Comparison of ENCODE assay signal across 8 cellular contexts in the genomic region with DNA sequence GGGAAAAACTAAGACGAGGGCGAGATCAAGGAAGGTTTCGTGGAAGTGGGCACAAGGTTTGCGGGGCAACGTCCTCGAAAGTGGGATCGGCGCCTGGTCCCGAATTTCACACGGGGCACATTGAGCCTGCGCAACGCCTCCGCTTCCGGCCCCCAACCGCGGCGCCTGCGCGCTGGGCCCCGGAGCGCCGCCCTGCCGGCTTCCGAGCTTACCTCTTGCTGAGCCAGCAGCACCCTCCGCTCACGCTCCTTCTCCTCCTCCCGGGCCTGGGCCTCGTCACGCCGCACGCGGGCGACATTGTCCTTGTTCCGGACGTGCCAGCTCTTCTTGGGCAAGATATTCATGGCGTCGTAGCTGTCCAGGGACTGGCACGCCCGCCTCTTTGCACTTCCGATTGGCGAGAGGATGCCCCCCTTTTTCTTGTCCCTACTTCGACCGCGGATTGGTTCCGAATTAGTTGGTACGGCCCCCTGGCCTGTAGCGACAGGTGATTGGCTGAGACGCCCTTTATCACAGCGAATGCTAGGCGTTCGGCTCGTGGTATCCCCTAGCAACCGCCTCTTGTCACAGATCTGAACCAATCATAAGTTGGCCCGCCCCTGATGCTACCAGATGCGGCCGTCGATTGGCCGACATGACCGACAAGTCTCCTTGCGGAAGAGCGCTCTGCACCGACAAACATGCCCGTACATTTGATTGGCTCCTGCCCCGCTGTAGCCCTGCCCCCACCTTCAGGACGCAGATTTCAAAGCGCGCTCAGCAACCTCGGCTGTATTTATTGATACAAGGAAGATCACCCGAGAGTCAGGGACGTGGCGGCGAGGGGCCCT.
DNase-seq lines count a peak whose midpoint lies in the region; ATAC-seq and TF ChIP-seq lines count a peak whose summit lies in the region.

A gene (minus strand): TSS at position 370 of the 830 bp plus-strand sequence. CDS start 26 bp downstream, at position 344.

- H3K4me3 ChIP-seq in mucosa of rectum (ENCODE audit: low read length in 2 of 2): peak within 1 kb of the TSS; percentile 82 to 97

- H3K4me1 Mint-ChIP-seq in activated T-cell treated with anti-CD3 and anti-CD28 coated beads, Interleukin-2, amount 50 U/mL, for 24 hours (ENCODE audit: low read depth): peaks cover 65% of the 10 kb centered on the region

- H3K4me1 ChIP-seq in mucosa of rectum (ENCODE audit: control insufficient read depth in 2 of 2, insufficient read depth in 2 of 2, low read length in 2 of 2): peaks cover 42 to 44% of the 10 kb centered on the region in 2 donors

- peak; percentile 86 for ATAC-seq in GM21576 (IDR thresholded peaks at IDR 0.05; ENCODE audit: unreplicated experiment)

- TF ChIP-seq RAD21 in Ishikawa (IDR thresholded peaks at IDR 0.05; ENCODE audit: low read depth): no peak

- H3K9ac ChIP-seq in mucosa of rectum (ENCODE audit: low read depth in 1 of 2, low read length in 2 of 2): peak within 1 kb of the TSS; percentile 84 to 91

- H3K27ac ChIP-seq in mucosa of rectum (ENCODE audit: low read depth in 2 of 2, low read length in 2 of 2): peak within 1 kb of the TSS; percentile 96 to 98

- no peaks in the 10 kb centered on the region for H3K27me3 ChIP-seq in mucosa of rectum (ENCODE audit: control insufficient read depth in 2 of 2, insufficient read depth in 2 of 2, low read length in 2 of 2)

- TF ChIP-seq POLR2A in erythroblast (IDR thresholded peaks at IDR 0.05; ENCODE audit: low read length): peak; percentile 79

- DNase-seq in DMS153 treated with DMSO at 0.1 percent for 48 hours (lab: John Stamatoyannopoulos, UW; ENCODE audit: unreplicated experiment): peak; percentile 99
- peak; percentile 98 for DNase-seq in OCI-M2 (lab: John Stamatoyannopoulos, UW; ENCODE audit: unreplicated experiment)
- DNase-seq in activated T-cell treated with anti-CD3 and anti-CD28 coated beads, Interleukin-2, amount 50 U/mL, for 24 hours: peak; percentile 93
- DNase-seq in erythroblast (lab: John Stamatoyannopoulos, UW): peak; percentile 100
- peak; percentile 98 for DNase-seq in stimulated activated CD8-positive, alpha-beta memory T cell treated with anti-CD3 and anti-CD28 coated beads, Interleukin-4, amount 100 ng/mL, for 48 hours

- peaks cover 8% of the 10 kb centered on the region for H3K27me3 Mint-ChIP-seq in activated T-cell treated with anti-CD3 and anti-CD28 coated beads, Interleukin-2, amount 50 U/mL, for 24 hours

- H3K4me3 Mint-ChIP-seq in activated T-cell treated with anti-CD3 and anti-CD28 coated beads, Interleukin-2, amount 50 U/mL, for 24 hours: peak within 1 kb of the TSS; percentile 87

- H3K9me3 ChIP-seq in mucosa of rectum (ENCODE audit: control insufficient read depth in 2 of 2, low read length in 2 of 2): no peaks in the 10 kb centered on the region

- H3K27ac Mint-ChIP-seq in activated T-cell treated with anti-CD3 and anti-CD28 coated beads, Interleukin-2, amount 50 U/mL, for 24 hours: peak within 1 kb of the TSS; percentile 97

- peaks cover 28 to 31% of the 10 kb centered on the region in 2 donors for H3K36me3 ChIP-seq in mucosa of rectum (ENCODE audit: control insufficient read depth in 2 of 2, insufficient read depth in 2 of 2, low read length in 2 of 2)

- peaks cover 47% of the 10 kb centered on the region for H3K36me3 Mint-ChIP-seq in activated T-cell treated with anti-CD3 and anti-CD28 coated beads, Interleukin-2, amount 50 U/mL, for 24 hours (ENCODE audit: low read depth)

- no peaks in the 10 kb centered on the region for H3K9me3 Mint-ChIP-seq in activated T-cell treated with anti-CD3 and anti-CD28 coated beads, Interleukin-2, amount 50 U/mL, for 24 hours

- TF ChIP-seq EP300 in Ishikawa (IDR thresholded peaks at IDR 0.05; ENCODE audit: borderline replicate concordance): no peak

TF ChIP-seq in Ishikawa, 13 proteins besides CTCF, POLR2A, EP300 and RAD21:
- TF ChIP-seq TEAD4 (IDR thresholded peaks at IDR 0.05) (no peak), FOXM1 (IDR thresholded peaks at IDR 0.05; ENCODE audit: borderline replicate concordance, low read depth) (peak; percentile 64; the same call in 1 of the 2 replicates), TAF1 (IDR thresholded peaks at IDR 0.05; ENCODE audit: low read depth) (peak; percentile 62), CEBPB (IDR thresholded peaks at IDR 0.05) (peak; percentile 30; the same call in 1 of the 2 replicates), EGR1 (IDR thresholded peaks at IDR 0.05) (peak; percentile 98), NFIC (IDR thresholded peaks at IDR 0.05) (no peak), ZBTB7A (IDR thresholded peaks at IDR 0.05; ENCODE audit: low read depth) (no peak), CREB1 (IDR thresholded peaks at IDR 0.05; ENCODE audit: low read depth) (peak; percentile 64; the same call in 1 of the 2 replicates), TCF12 (IDR thresholded peaks at IDR 0.05; ENCODE audit: low read depth) (peak; percentile 23; the same call in 1 of the 2 replicates), YY1 (IDR thresholded peaks at IDR 0.05; ENCODE audit: low read depth) (peak; percentile 77)
- TF ChIP-seq, protein P1, sequence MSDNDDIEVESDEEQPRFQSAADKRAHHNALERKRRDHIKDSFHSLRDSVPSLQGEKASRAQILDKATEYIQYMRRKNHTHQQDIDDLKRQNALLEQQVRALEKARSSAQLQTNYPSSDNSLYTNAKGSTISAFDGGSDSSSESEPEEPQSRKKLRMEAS (IDR thresholded peaks at IDR 0.05): peak; percentile 96
- TF ChIP-seq, protein P2, sequence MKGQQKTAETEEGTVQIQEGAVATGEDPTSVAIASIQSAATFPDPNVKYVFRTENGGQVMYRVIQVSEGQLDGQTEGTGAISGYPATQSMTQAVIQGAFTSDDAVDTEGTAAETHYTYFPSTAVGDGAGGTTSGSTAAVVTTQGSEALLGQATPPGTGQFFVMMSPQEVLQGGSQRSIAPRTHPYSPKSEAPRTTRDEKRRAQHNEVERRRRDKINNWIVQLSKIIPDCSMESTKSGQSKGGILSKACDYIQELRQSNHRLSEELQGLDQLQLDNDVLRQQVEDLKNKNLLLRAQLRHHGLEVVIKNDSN (IDR thresholded peaks at IDR 0.05): 0 out of 2 replicates have a peak, but pooled peaks have one; percentile 1
- TF ChIP-seq, protein P3, sequence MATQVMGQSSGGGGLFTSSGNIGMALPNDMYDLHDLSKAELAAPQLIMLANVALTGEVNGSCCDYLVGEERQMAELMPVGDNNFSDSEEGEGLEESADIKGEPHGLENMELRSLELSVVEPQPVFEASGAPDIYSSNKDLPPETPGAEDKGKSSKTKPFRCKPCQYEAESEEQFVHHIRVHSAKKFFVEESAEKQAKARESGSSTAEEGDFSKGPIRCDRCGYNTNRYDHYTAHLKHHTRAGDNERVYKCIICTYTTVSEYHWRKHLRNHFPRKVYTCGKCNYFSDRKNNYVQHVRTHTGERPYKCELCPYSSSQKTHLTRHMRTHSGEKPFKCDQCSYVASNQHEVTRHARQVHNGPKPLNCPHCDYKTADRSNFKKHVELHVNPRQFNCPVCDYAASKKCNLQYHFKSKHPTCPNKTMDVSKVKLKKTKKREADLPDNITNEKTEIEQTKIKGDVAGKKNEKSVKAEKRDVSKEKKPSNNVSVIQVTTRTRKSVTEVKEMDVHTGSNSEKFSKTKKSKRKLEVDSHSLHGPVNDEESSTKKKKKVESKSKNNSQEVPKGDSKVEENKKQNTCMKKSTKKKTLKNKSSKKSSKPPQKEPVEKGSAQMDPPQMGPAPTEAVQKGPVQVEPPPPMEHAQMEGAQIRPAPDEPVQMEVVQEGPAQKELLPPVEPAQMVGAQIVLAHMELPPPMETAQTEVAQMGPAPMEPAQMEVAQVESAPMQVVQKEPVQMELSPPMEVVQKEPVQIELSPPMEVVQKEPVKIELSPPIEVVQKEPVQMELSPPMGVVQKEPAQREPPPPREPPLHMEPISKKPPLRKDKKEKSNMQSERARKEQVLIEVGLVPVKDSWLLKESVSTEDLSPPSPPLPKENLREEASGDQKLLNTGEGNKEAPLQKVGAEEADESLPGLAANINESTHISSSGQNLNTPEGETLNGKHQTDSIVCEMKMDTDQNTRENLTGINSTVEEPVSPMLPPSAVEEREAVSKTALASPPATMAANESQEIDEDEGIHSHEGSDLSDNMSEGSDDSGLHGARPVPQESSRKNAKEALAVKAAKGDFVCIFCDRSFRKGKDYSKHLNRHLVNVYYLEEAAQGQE (IDR thresholded peaks at IDR 0.05; ENCODE audit: low read depth): no peak
TF ChIP-seq in Ishikawa: peak in this region for 9.

Comparison
In these comparisons a context has a peak if more than half of its experiments do, and no peak if none do; other contexts are left out.
1. Peak in every context shown above with its lines: DNase-seq, ATAC-seq, H3K4me3 ChIP-seq and H3K27ac ChIP-seq.